24 cellular contexts compared by ENCODE assay signal in the genomic region with DNA sequence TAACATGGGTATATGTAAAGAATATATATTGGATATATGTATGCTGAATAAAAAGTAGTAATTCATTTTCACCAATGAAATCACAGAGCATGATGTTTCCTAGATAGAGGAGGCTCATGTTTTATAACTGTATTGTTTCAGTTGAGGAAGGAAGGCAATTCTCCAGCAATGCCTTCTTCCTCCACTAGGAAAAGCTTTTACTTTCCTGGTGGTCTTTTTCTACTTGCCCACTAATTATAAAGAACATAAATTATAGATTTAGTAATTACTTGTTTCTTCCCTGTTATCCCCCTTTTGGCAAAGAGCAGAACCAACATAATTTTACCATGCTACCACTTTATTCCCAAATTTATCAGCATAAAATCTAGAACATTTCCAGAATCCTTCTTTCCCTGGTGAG.
DNase-seq lines count a peak whose midpoint lies in the region; ATAC-seq and TF ChIP-seq lines count a peak whose summit lies in the region.
"Had no signal": no experiment of that assay in that cellular context is flagged by ENCODE, and none has a peak within 500 bp of the region (broad histone marks: within the 10 kb centered on the region; RNA-seq: fewer than 3 reads in every experiment).

No MANE protein-coding gene starts in this region.

- H3K4me1 ChIP-seq in KMS-11 (ENCODE audit: low read depth, poor library complexity, severe bottlenecking): peaks cover 4% of the 10 kb centered on the region
- H3K4me1 ChIP-seq in PC-9 (replicated peaks; ENCODE audit: insufficient read depth): no peaks in the 10 kb centered on the region
- H3K4me1 ChIP-seq: esophagus muscularis mucosa had no signal

- H3K9me3 ChIP-seq in AG04450 (ENCODE audit: control insufficient read depth, insufficient read depth, low read length) (no peaks in the 10 kb centered on the region), PC-9 (ENCODE audit: insufficient read depth, low read depth) (no peaks in the 10 kb centered on the region)
- H3K9me3 ChIP-seq: esophagus muscularis mucosa, stomach had no signal

- H3K79me2 ChIP-seq in KMS-11 (ENCODE audit: insufficient read depth, low read depth) (no peaks in the 10 kb centered on the region), PC-9 (ENCODE audit: low read depth) (no peaks in the 10 kb centered on the region)

- H2AFZ ChIP-seq in KMS-11 (ENCODE audit: low read depth) (no peak overlapping the region), PC-9 (no peak overlapping the region)

- no peaks in the 10 kb centered on the region for H3K27me3 Mint-ChIP-seq in nephron progenitor cell (ENCODE audit: low read depth, poor library complexity)
- H3K27me3 Mint-ChIP-seq: CD4-positive, alpha-beta T cell had no signal

- H3K36me3 Mint-ChIP-seq in nephron progenitor cell (ENCODE audit: low read depth): no peaks in the 10 kb centered on the region
- H3K36me3 Mint-ChIP-seq: activated naive CD4-positive, alpha-beta T cell treated with anti-CD3 and anti-CD28 coated beads, Interleukin-2, amount 10 ng/mL, durations not matched to agents 7 days and 5 days had no signal

- no peaks in the 10 kb centered on the region for H3F3A ChIP-seq in PC-9 (ENCODE audit: insufficient read depth, low read depth)

- no peaks in the 10 kb centered on the region for H3K4me1 Mint-ChIP-seq in nephron progenitor cell
- H3K4me1 Mint-ChIP-seq: activated naive CD4-positive, alpha-beta T cell treated with anti-CD3 and anti-CD28 coated beads, Interleukin-2, amount 10 ng/mL, durations not matched to agents 7 days and 5 days had no signal

- H3K27ac ChIP-seq in AG04450 (ENCODE audit: low read depth, low read length) (no peak overlapping the region), KMS-11 (no peak overlapping the region), PC-9 (no peak overlapping the region)
- H3K27ac ChIP-seq: esophagus muscularis mucosa, stomach had no signal

- H3K4me3 Mint-ChIP-seq in nephron progenitor cell: no peak overlapping the region
- H3K4me3 Mint-ChIP-seq: activated naive CD4-positive, alpha-beta T cell treated with anti-CD3 and anti-CD28 coated beads, Interleukin-2, amount 10 ng/mL, durations not matched to agents 7 days and 5 days; activated T-cell treated with anti-CD3 and anti-CD28 coated beads, Interleukin-2, amount 50 U/mL, for 72 hours; CD4-positive, alpha-beta T cell had no signal

- H3K4me3 ChIP-seq in AG04450 (ENCODE audit: low read depth, low read length): no peak overlapping the region
- no peak overlapping the region for H3K4me3 ChIP-seq in KMS-11 (IDR thresholded peaks at IDR 0.05; ENCODE audit: insufficient read depth, low read depth, low read length)
- no peak overlapping the region for H3K4me3 ChIP-seq in choroid plexus epithelial cell (ENCODE audit: low read depth, low read length)
- H3K4me3 ChIP-seq in PC-9: no peak overlapping the region
- H3K4me3 ChIP-seq: esophagus muscularis mucosa, K562, stomach had no signal

- DNase-seq in AG04450 (ENCODE audit: low read depth, low spot score) (no peak), choroid plexus epithelial cell (ENCODE audit: low read depth) (no peak), nephron progenitor cell (no peak), GOT3 (lab: John Stamatoyannopoulos, UW) (no peak), dermis blood vessel endothelial cell (no peak), PC-9 (no peak)
- DNase-seq: ACHN; activated CD4-positive, alpha-beta T cell treated with anti-CD3 and anti-CD28 coated beads for 48 hours; activated naive CD4-positive, alpha-beta T cell treated with anti-CD3 and anti-CD28 coated beads, Interleukin-2, amount 10 ng/mL, durations not matched to agents 7 days and 5 days; activated T-cell treated with anti-CD3 and anti-CD28 coated beads, Interleukin-2, amount 50 U/mL, for 72 hours; CD4-positive, alpha-beta T cell; effector CD8-positive, alpha-beta T cell; NCI-H187 treated with DMSO at 0.1 percent for 48 hours; NCI-H345; NCI-H82; nucleus accumbens; right cardiac atrium; SHP77; stomach; trophoblast cell had no signal

- BruUV-seq in PC-9 (replicated peaks; lab: Mats Ljungman, UMichigan): no TSS peak

- POLR2A ChIA-PET in AG04450 (lab: Yijun Ruan, JAX) (no interaction called here), PC-9 (lab: Charles Lee; ENCODE audit: unreplicated experiment) (no interaction called here)

- H4K20me1 ChIP-seq in KMS-11 (ENCODE audit: insufficient read depth): no peaks in the 10 kb centered on the region
- H4K20me1 ChIP-seq in PC-9 (ENCODE audit: insufficient read depth): no peaks in the 10 kb centered on the region

- intact Hi-C loops in PC-9 (cut with micrococcal nuclease; ENCODE audit: unreplicated experiment): loop anchor here (2.0 kb wide), 2 partner anchors 265 to 307 kb away; a partner anchor contains a TSS

- no peak overlapping the region for H3K4me2 ChIP-seq in KMS-11
- H3K4me2 ChIP-seq in PC-9: no peak overlapping the region

- no peak overlapping the region for H3K27ac Mint-ChIP-seq in nephron progenitor cell
- H3K27ac Mint-ChIP-seq: activated T-cell treated with anti-CD3 and anti-CD28 coated beads, Interleukin-2, amount 50 U/mL, for 72 hours; CD4-positive, alpha-beta T cell had no signal

- CTCF ChIA-PET in AG04450 (lab: Charles Lee): interaction anchor here (0.9 to 3.5 kb wide), 9 partner anchors 13 to 613 kb away, joined by 3 to 68 read pairs (median 7); a partner anchor contains a TSS
- CTCF ChIA-PET in PC-9 (lab: Charles Lee): no interaction called here

- no peaks in the 10 kb centered on the region for H3K36me3 ChIP-seq in KMS-11 (ENCODE audit: insufficient read depth)
- no peaks in the 10 kb centered on the region for H3K36me3 ChIP-seq in PC-9 (ENCODE audit: low read depth)
- H3K36me3 ChIP-seq: esophagus muscularis mucosa had no signal

- H3K9ac ChIP-seq in KMS-11: no peak overlapping the region

- no peaks in the 10 kb centered on the region for H3K9me2 ChIP-seq in PC-9 (ENCODE audit: insufficient read depth)

- TF ChIP-seq CTCF in AG04450 (IDR thresholded peaks at IDR 0.05; ENCODE audit: low read depth, low read length) (peak; percentile 44), KMS-11 (conservative IDR thresholded peaks at IDR 0.05; ENCODE audit: low read depth, low read length) (0 out of 2 replicates have a peak, but pooled peaks have one; percentile 22), choroid plexus epithelial cell (conservative IDR thresholded peaks at IDR 0.05; ENCODE audit: low read depth, low read length) (peak; percentile 38), nephron progenitor cell (IDR thresholded peaks at IDR 0.05) (peak; percentile 27), PC-9 (conservative IDR thresholded peaks at IDR 0.05) (no peak)

- H3K27me3 ChIP-seq in AG04450 (ENCODE audit: control insufficient read depth, insufficient read depth, low read length) (no peaks in the 10 kb centered on the region), KMS-11 (ENCODE audit: insufficient read depth, low read depth) (no peaks in the 10 kb centered on the region), PC-9 (ENCODE audit: insufficient read depth, low read depth) (no peaks in the 10 kb centered on the region)
- H3K27me3 ChIP-seq: esophagus muscularis mucosa, stomach had no signal

- no peaks in the 10 kb centered on the region for H3K9me3 Mint-ChIP-seq in nephron progenitor cell
- H3K9me3 Mint-ChIP-seq: activated naive CD4-positive, alpha-beta T cell treated with anti-CD3 and anti-CD28 coated beads, Interleukin-2, amount 10 ng/mL, durations not matched to agents 7 days and 5 days; activated T-cell treated with anti-CD3 and anti-CD28 coated beads, Interleukin-2, amount 50 U/mL, for 72 hours; CD4-positive, alpha-beta T cell had no signal

- no peak for ATAC-seq in GM21723 (IDR thresholded peaks at IDR 0.05; ENCODE audit: unreplicated experiment)
- ATAC-seq: activated T-cell treated with anti-CD3 and anti-CD28 coated beads, Interleukin-2, amount 50 U/mL, for 72 hours; K562; right cardiac atrium had no signal
